In the genomic region with DNA sequence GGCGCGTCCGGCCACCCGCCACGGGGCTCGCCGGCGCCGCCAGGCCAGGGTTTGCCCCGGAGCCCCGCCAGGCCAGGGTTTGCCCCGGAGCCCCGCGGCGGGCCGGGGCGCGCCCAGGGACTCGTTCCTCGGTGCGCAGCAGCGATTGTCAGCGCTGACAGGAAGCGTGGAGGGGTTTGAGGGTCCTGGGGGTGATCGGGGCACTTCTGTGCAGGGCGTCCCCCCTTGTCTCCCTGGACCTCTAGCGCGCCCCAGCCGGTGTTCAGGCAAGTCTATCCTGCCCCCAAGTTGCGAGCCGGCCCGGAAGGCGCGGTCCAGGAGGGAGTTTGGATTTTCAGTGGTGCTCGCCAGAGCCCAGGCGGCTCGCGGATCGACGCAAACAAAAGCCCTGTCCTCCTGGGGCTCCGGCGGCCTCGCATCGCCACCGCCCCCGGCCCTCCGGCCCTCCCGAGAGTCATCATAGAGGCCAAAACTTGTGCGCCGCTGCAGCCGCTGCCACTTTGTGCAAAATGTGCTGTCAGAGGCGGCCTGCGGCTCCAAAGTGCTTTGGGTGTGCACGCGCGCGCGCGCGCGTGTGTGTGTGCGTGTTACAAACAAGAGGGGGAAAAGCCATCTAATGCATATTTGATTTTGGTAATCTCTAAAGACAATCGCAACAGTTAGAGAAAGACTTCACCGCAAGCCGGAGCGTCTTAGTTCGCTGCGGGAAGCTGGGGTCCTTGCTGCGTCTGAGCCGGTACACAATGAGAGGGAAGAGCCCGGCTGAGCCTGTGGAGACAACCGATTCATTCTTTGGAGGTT, we compare ENCODE assay signal across 8 cellular contexts. TPM values are rescaled to one million over a fixed set of nuclear protein-coding genes. Genes with fewer than 3 reads are reported as not detected.
DNase-seq lines count a peak whose midpoint lies in the region; ATAC-seq and TF ChIP-seq lines count a peak whose summit lies in the region.

No MANE protein-coding gene starts in this region.

- H4K20me1 ChIP-seq in BLaER1 treated with 17β-estradiol and CSF1 and Interleukin-3, amounts not matched to agents 10 nM and 100 nM, result peaks cover 0 to 31% (median 0%) of the 10 kb centered on the region in 11 experiments; a peak in 7 of 22 replicates

- H3K9ac ChIP-seq in BLaER1 treated with 17β-estradiol and CSF1 and Interleukin-3, amounts not matched to agents 10 nM and 100 nM, result peak overlapping the region; percentile 62 to 81 (median 72); a peak in 21 of 22 replicates

- no peaks in the 10 kb centered on the region for H3K9me3 ChIP-seq in BLaER1 treated with 17β-estradiol and CSF1 and Interleukin-3, amounts not matched to agents 10 nM and 100 nM (replicated peaks in 1 of 11)
- H3K9me3 ChIP-seq in transverse colon, result no peaks in the 10 kb centered on the region

- H3K36me3 Mint-ChIP-seq in endothelial cell (ENCODE audit: low read depth, unreplicated experiment) (peaks cover 6% of the 10 kb centered on the region), memory B cell (no peaks in the 10 kb centered on the region)

- 3% methylated on average over 6 to 56 of the region's 72 CpGs for WGBS in transverse colon (ENCODE audit: low coverage in 1 of 2), 2 donors

- peak; percentile 19 for ATAC-seq in GM21619 (IDR thresholded peaks at IDR 0.05; ENCODE audit: unreplicated experiment)
- peak; percentile 17 for ATAC-seq in memory B cell (ENCODE audit: low read depth)
- no peak for ATAC-seq in HG03571 (IDR thresholded peaks at IDR 0.05; ENCODE audit: unreplicated experiment)
- ATAC-seq in HG02763 (IDR thresholded peaks at IDR 0.05; ENCODE audit: unreplicated experiment), result no peak

- H3K27me3 ChIP-seq in BLaER1 treated with 17β-estradiol and CSF1 and Interleukin-3, amounts not matched to agents 10 nM and 100 nM, result peaks cover 41 to 54% (median 50%) of the 10 kb centered on the region in 11 experiments
- peaks cover 9% of the 10 kb centered on the region for H3K27me3 ChIP-seq in transverse colon

- DNase-seq in SK-N-DZ (ENCODE audit: low spot score) (peak; percentile 22), endothelial cell (ENCODE audit: low spot score) (peak; percentile 41), memory B cell (ENCODE audit: low spot score in 2 of 2) (peak; percentile 4 to 16), transverse colon (peak; percentile 28)

- H3K4me1 Mint-ChIP-seq in endothelial cell (ENCODE audit: unreplicated experiment), result peaks cover 35% of the 10 kb centered on the region
- peaks cover 10% of the 10 kb centered on the region for H3K4me1 Mint-ChIP-seq in memory B cell

- H3K4me3 ChIP-seq in BLaER1 treated with 17β-estradiol and CSF1 and Interleukin-3, amounts not matched to agents 10 nM and 100 nM, result peak overlapping the region; percentile 71 to 79 (median 75)
- H3K4me3 ChIP-seq in transverse colon, result peak overlapping the region; percentile 52 to 79 (median 66)

- peak overlapping the region; percentile 86 to 100 (median 98) for H3K4me2 ChIP-seq in BLaER1 treated with 17β-estradiol and CSF1 and Interleukin-3, amounts not matched to agents 10 nM and 100 nM

- H3K4me3 Mint-ChIP-seq in endothelial cell (ENCODE audit: unreplicated experiment), result peak overlapping the region; percentile 97
- peak overlapping the region; percentile 59 for H3K4me3 Mint-ChIP-seq in memory B cell

- TF ChIP-seq EP300 in transverse colon (IDR thresholded peaks at IDR 0.05; ENCODE audit: low read depth), result no peak

- H3K27me3 Mint-ChIP-seq in endothelial cell (ENCODE audit: unreplicated experiment) (peaks cover 13% of the 10 kb centered on the region), memory B cell (peaks cover 13% of the 10 kb centered on the region)

- H3K27ac ChIP-seq in BLaER1 treated with 17β-estradiol and CSF1 and Interleukin-3, amounts not matched to agents 10 nM and 100 nM, result peak overlapping the region in 6 of 11 experiments; percentile 10 to 34 (median 22); a peak in 4 of 22 replicates
- H3K27ac ChIP-seq in transverse colon, result peak overlapping the region; percentile 87 to 92 (median 88)

- peaks cover 0 to 25% (median 9%) of the 10 kb centered on the region in 10 experiments; a peak in 13 of 20 replicates for H3K4me1 ChIP-seq in BLaER1 treated with 17β-estradiol and CSF1 and Interleukin-3, amounts not matched to agents 10 nM and 100 nM
- peaks cover 0 to 30% (median 7%) of the 10 kb centered on the region in 4 donors for H3K4me1 ChIP-seq in transverse colon

- H3K9me3 Mint-ChIP-seq in endothelial cell (ENCODE audit: unreplicated experiment), result no peaks in the 10 kb centered on the region
- no peaks in the 10 kb centered on the region for H3K9me3 Mint-ChIP-seq in memory B cell

- in situ Hi-C loops in transverse colon (cut with MboI; ENCODE audit: low pct_ligation_motif_present in 1 of 4, low pct_unique_long_range_greater_than_20kb in 1 of 4, low sequenced_read_pairs in 3 of 4), result loop anchor here in 1 of 4 donors (10.0 kb wide), 1 partner anchor 360 kb away; no protein-coding TSS in a partner anchor

- H3K36me3 ChIP-seq in BLaER1 treated with 17β-estradiol and CSF1 and Interleukin-3, amounts not matched to agents 10 nM and 100 nM, result no peaks in the 10 kb centered on the region
- H3K36me3 ChIP-seq in transverse colon, result no peaks in the 10 kb centered on the region

- intact Hi-C loops in transverse colon (cut with DNase I; ENCODE audit: low total_unique reads), result loop anchor here (2.0 to 10.0 kb wide), 4 partner anchors 80 to 362 kb away; no protein-coding TSS in a partner anchor

- no peak for TF ChIP-seq CTCF in endothelial cell (IDR thresholded peaks at IDR 0.05; ENCODE audit: unreplicated experiment)
- TF ChIP-seq CTCF in transverse colon (IDR thresholded peaks at IDR 0.05), result no peak

- no peak for TF ChIP-seq POLR2A in transverse colon (IDR thresholded peaks at IDR 0.05)

- H3K27ac Mint-ChIP-seq in endothelial cell (ENCODE audit: unreplicated experiment) (no peak overlapping the region), memory B cell (no peak overlapping the region)

RNA-seq across cellular contexts. Expression of a gene that starts 1.0 kb away (rescaled TPM):
- polyA plus RNA-seq in SK-N-DZ (2014; cell fraction: cytosol; rRNA removed), result 5.1 and 6.5 TPM in 2 replicates
- 2.3 and 2.8 TPM in 2 replicates for polyA plus RNA-seq in SK-N-DZ (2014; cell fraction: nucleus; rRNA removed)
- 6.7 TPM for total RNA-seq in endothelial cell (ENCODE audit: unreplicated experiment)
- total RNA-seq in transverse colon, result 1 to 10 TPM; 3.0 to 6.7 (median 4.6) TPM

Comparison
In these comparisons a context has a peak if more than half of its experiments do, and no peak if none do; other contexts are left out.
1. ATAC-seq: peak in GM21619 (single experiment) and memory B cell (single experiment); none in HG03571 (single experiment) and HG02763 (single experiment).
2. Peak in every context shown above with its lines, with median percentiles within 50 percentile points of each other: DNase-seq.